Comparison of ENCODE assay signal across 1 cellular context in the genomic region with DNA sequence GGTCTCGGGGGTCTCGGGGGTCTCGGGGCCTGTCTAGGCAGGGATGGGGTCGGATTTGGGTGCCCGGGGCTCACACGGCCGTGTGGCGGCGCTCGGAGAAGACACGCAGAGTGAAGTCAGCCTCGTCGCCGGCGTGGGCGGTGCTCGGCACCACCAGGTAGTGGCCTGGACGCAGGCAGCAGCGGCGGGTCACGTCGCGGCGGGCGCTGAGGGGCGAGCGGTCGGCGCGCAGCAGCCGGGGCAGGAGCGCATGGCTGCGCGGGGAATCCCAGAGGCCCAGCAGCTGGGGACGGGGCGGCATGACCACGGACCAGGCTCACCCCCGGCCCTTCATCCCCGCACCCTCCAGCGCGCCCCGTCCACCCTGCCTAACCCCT.
TF ChIP-seq lines count a peak whose summit lies in the region.

No MANE protein-coding gene starts in this region.

TF ChIP-seq in HEK293, 187 proteins besides CTCF, POLR2A, EP300 and RAD21 (continued from another document):
- TF ChIP-seq, protein P1, sequence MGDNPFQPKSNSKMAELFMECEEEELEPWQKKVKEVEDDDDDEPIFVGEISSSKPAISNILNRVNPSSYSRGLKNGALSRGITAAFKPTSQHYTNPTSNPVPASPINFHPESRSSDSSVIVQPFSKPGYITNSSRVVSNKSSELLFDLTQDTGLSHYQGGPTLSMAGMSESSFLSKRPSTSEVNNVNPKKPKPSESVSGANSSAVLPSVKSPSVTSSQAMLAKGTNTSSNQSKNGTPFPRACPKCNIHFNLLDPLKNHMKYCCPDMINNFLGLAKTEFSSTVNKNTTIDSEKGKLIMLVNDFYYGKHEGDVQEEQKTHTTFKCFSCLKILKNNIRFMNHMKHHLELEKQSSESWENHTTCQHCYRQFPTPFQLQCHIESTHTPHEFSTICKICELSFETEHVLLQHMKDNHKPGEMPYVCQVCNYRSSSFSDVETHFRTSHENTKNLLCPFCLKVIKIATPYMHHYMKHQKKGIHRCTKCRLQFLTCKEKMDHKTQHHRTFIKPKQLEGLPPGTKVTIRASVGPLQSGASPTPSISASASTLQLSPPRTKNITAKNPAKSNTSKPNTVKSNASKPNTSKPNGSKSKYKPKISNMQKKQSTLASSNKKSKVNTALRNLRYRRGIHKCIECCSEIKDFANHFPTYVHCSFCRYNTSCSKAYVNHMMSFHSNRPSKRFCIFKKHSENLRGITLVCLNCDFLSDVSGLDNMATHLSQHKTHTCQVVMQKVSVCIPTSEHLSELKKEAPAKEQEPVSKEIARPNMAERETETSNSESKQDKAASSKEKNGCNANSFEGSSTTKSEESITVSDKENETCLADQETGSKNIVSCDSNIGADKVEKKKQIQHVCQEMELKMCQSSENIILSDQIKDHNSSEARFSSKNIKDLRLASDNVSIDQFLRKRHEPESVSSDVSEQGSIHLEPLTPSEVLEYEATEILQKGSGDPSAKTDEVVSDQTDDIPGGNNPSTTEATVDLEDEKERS (tag by site-specific recombination; IDR thresholded peaks at IDR 0.05), result no peak
- TF ChIP-seq IKZF3 (tag by site-specific recombination; IDR thresholded peaks at IDR 0.05) (no peak), OVOL3 (tag by site-specific recombination; IDR thresholded peaks at IDR 0.05) (no peak), PBX3 (CRISPR knock-in tag; IDR thresholded peaks at IDR 0.05) (0 out of 2 replicates have a peak, but pooled peaks have one; percentile 52), ZNF239 (tag by site-specific recombination; IDR thresholded peaks at IDR 0.05) (no peak), ZBTB17 (tag by site-specific recombination; IDR thresholded peaks at IDR 0.05) (no peak), ZNF514 (tag by site-specific recombination; IDR thresholded peaks at IDR 0.05) (no peak), SP3 (tag by site-specific recombination; IDR thresholded peaks at IDR 0.05) (no peak), PRDM1 (tag by site-specific recombination; IDR thresholded peaks at IDR 0.05) (no peak), SP7 (tag by site-specific recombination; IDR thresholded peaks at IDR 0.05) (no peak), ZNF23 (tag by site-specific recombination; IDR thresholded peaks at IDR 0.05; ENCODE audit: borderline replicate concordance) (no peak), ZNF558 (tag by site-specific recombination; IDR thresholded peaks at IDR 0.05) (no peak), KLF16 (tag by site-specific recombination; IDR thresholded peaks at IDR 0.05) (peak; percentile 51; the same call in 1 of the 2 replicates), KLF9 (tag by site-specific recombination; IDR thresholded peaks at IDR 0.05; ENCODE audit: low read depth) (peak; percentile 69), ZBTB21 (tag by site-specific recombination; IDR thresholded peaks at IDR 0.05) (no peak), SP2 (tag by site-specific recombination; IDR thresholded peaks at IDR 0.05) (peak; percentile 10; the same call in 1 of the 2 replicates), HOXC10 (CRISPR knock-in tag; IDR thresholded peaks at IDR 0.05) (no peak), ZNF670 (tag by site-specific recombination; IDR thresholded peaks at IDR 0.05; ENCODE audit: low read depth) (no peak), ZNF521 (tag by site-specific recombination; IDR thresholded peaks at IDR 0.05) (no peak), ZSCAN23 (tag by site-specific recombination; IDR thresholded peaks at IDR 0.05) (no peak), ZNF596 (tag by site-specific recombination; IDR thresholded peaks at IDR 0.05) (0 out of 2 replicates have a peak, but pooled peaks have one; percentile 14), ZNF555 (tag by site-specific recombination; conservative IDR thresholded peaks at IDR 0.05) (no peak)
- TF ChIP-seq, protein P2, sequence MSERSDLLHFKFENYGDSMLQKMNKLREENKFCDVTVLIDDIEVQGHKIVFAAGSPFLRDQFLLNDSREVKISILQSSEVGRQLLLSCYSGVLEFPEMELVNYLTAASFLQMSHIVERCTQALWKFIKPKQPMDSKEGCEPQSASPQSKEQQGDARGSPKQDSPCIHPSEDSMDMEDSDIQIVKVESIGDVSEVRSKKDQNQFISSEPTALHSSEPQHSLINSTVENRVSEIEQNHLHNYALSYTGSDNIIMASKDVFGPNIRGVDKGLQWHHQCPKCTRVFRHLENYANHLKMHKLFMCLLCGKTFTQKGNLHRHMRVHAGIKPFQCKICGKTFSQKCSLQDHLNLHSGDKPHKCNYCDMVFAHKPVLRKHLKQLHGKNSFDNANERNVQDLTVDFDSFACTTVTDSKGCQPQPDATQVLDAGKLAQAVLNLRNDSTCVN (tag by site-specific recombination; optimal IDR thresholded peaks at IDR 0.05), result peak; percentile 59
- TF ChIP-seq, protein P3, sequence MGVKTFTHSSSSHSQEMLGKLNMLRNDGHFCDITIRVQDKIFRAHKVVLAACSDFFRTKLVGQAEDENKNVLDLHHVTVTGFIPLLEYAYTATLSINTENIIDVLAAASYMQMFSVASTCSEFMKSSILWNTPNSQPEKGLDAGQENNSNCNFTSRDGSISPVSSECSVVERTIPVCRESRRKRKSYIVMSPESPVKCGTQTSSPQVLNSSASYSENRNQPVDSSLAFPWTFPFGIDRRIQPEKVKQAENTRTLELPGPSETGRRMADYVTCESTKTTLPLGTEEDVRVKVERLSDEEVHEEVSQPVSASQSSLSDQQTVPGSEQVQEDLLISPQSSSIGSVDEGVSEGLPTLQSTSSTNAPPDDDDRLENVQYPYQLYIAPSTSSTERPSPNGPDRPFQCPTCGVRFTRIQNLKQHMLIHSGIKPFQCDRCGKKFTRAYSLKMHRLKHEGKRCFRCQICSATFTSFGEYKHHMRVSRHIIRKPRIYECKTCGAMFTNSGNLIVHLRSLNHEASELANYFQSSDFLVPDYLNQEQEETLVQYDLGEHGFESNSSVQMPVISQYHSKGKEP (tag by site-specific recombination; IDR thresholded peaks at IDR 0.05), result 0 out of 2 replicates have a peak, but pooled peaks have one; percentile 22
- TF ChIP-seq, protein P4, sequence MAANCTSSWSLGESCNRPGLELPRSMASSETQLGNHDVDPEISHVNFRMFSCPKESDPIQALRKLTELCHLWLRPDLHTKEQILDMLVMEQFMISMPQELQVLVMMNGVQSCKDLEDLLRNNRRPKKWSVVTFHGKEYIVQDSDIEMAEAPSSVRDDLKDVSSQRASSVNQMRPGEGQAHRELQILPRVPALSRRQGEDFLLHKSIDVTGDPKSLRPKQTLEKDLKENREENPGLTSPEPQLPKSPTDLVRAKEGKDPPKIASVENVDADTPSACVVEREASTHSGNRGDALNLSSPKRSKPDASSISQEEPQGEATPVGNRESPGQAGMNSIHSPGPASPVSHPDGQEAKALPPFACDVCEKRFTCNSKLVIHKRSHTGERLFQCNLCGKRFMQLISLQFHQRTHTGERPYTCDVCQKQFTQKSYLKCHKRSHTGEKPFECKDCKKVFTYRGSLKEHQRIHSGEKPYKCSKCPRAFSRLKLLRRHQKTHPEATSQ (tag by site-specific recombination; IDR thresholded peaks at IDR 0.05), result 0 out of 2 replicates have a peak, but pooled peaks have one; percentile 39
- TF ChIP-seq, protein P5, sequence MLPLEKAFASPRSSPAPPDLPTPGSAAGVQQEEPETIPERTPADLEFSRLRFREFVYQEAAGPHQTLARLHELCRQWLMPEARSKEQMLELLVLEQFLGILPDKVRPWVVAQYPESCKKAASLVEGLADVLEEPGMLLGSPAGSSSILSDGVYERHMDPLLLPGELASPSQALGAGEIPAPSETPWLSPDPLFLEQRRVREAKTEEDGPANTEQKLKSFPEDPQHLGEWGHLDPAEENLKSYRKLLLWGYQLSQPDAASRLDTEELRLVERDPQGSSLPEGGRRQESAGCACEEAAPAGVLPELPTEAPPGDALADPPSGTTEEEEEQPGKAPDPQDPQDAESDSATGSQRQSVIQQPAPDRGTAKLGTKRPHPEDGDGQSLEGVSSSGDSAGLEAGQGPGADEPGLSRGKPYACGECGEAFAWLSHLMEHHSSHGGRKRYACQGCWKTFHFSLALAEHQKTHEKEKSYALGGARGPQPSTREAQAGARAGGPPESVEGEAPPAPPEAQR (tag by site-specific recombination; IDR thresholded peaks at IDR 0.05), result no peak
